In the genomic region with DNA sequence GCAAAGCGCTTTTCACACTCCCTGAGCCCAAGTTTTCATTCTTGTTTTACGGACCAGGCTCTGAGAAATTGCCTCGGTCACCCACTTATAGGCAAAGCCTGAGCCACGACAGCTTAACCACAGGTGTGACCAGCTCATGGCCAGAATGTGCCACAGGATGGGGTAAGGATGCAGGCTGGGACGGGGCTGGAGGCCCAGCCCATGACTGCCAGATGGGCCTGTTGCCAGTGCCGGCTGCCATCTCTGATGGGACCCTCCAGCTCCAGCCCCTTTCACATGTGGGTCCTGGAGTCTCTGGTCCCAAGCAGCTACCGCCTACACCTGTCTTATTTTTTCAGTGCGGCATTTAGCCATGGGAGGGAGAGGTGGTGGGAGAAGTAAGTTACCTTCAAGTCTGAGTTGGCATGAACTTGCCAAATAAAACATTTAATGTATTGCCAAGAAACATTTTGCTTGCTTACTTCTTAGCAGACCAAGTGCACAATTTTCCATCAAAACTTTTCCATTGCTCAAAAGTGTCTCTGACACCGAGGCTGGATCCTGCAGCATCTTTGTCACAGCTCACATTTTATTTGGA, we compare ENCODE assay signal across 10 cellular contexts.
"Had no signal": no experiment of that assay in that cellular context is flagged by ENCODE, and none has a peak within 500 bp of the region (broad histone marks: within the 10 kb centered on the region; RNA-seq: fewer than 3 reads in every experiment).

No MANE protein-coding gene starts in this region.

- H3K4me3 ChIP-seq: colonic mucosa, SK-N-MC had no signal

- H3K4me1 ChIP-seq: colonic mucosa had no signal

- H3K9me3 ChIP-seq: colonic mucosa, neutrophil had no signal

- H3K4me3 Mint-ChIP-seq: activated CD4-positive, alpha-beta memory T cell treated with anti-CD3 and anti-CD28 coated beads, Interleukin-2, amount 10 ng/mL, durations not matched to agents 7 days and 5 days; naive thymus-derived CD4-positive, alpha-beta T cell; T-cell had no signal

- H3K27me3 Mint-ChIP-seq: activated CD4-positive, alpha-beta memory T cell treated with anti-CD3 and anti-CD28 coated beads, Interleukin-2, amount 10 ng/mL, durations not matched to agents 7 days and 5 days; naive thymus-derived CD4-positive, alpha-beta T cell; T-cell had no signal

- H3K27ac Mint-ChIP-seq: activated CD4-positive, alpha-beta memory T cell treated with anti-CD3 and anti-CD28 coated beads, Interleukin-2, amount 10 ng/mL, durations not matched to agents 7 days and 5 days; naive thymus-derived CD4-positive, alpha-beta T cell; T-cell had no signal

- DNase-seq: activated CD4-positive, alpha-beta memory T cell treated with anti-CD3 and anti-CD28 coated beads, Interleukin-2, amount 10 ng/mL, durations not matched to agents 7 days and 5 days; caudate nucleus; colonic mucosa; hypothalamus; kidney glomerular epithelial cell; naive thymus-derived CD4-positive, alpha-beta T cell; T-cell had no signal

- H3K27me3 ChIP-seq: colonic mucosa, neutrophil had no signal

- ATAC-seq: naive thymus-derived CD4-positive, alpha-beta T cell; T-cell had no signal

- H3K36me3 ChIP-seq: colonic mucosa, neutrophil had no signal

- H3K27ac ChIP-seq: colonic mucosa, neutrophil, SK-N-MC, VCaP had no signal
